In genomic region chr1:112881742-112882127, GRCh38 we compare ENCODE assay signal across 10 cellular contexts.
A peak's percentile ranks its signal among the peaks of the same experiment; 100 is the strongest.
DNase-seq lines count a peak whose midpoint lies in the region; ATAC-seq and TF ChIP-seq lines count a peak whose summit lies in the region.
"Had no signal": no experiment of that assay in that cellular context is flagged by ENCODE, and none has a peak within 500 bp of the region (broad histone marks: within the 10 kb centered on the region; RNA-seq: fewer than 3 reads in every experiment).

No MANE protein-coding gene starts in this region.

- no peak for TF ChIP-seq POLR2A in testis (IDR thresholded peaks at IDR 0.05)

- H4K5ac ChIP-seq in mesendoderm (ENCODE audit: low read length) = no peak overlapping the region

- H3K18ac ChIP-seq in mesendoderm (ENCODE audit: low read length) = peak overlapping the region; percentile 79

- H3K9me3 ChIP-seq in PC-3 (ENCODE audit: low read length) (no peaks in the 10 kb centered on the region), testis (no peaks in the 10 kb centered on the region)

- POLR2A ChIA-PET in PC-3 (lab: Charles Lee; ENCODE audit: unreplicated experiment) = interaction anchor here (1.0 kb wide), 1 partner anchor 74 kb away, joined by 3 read pairs; the partner anchor contains the start of gene SLC16A1

- no peak overlapping the region for H3K23ac ChIP-seq in mesendoderm (ENCODE audit: low read length)

- peak overlapping the region; percentile 82 for H2BK120ac ChIP-seq in mesendoderm (ENCODE audit: low read depth, low read length)

- H4K20me1 ChIP-seq in PC-3 (ENCODE audit: low read length) = no peaks in the 10 kb centered on the region

- no peaks in the 10 kb centered on the region for H3K79me1 ChIP-seq in mesendoderm (ENCODE audit: low read length)

- no CpG with 5 or more reads among the region's 8 CpGs for WGBS in mesendoderm (ENCODE audit: extremely low coverage, insufficient coverage, low lambda C conversion rate)
- WGBS in testis, 2 donors = 58 to 65% methylated on average over 7 to 8 of the region's 8 CpGs

- H3K27me3 ChIP-seq in PC-3 (ENCODE audit: low read length) = no peaks in the 10 kb centered on the region
- H3K27me3 ChIP-seq in mesendoderm (ENCODE audit: insufficient read depth, low read length, poor library complexity) = no peaks in the 10 kb centered on the region
- no peaks in the 10 kb centered on the region for H3K27me3 ChIP-seq in testis

- H3K27ac ChIP-seq in PC-3 (ENCODE audit: low read length) (no peak overlapping the region), mesendoderm (ENCODE audit: low read depth, low read length) (no peak overlapping the region), testis (peak overlapping the region; percentile 32 to 39)

- no peaks in the 10 kb centered on the region for H3K79me2 ChIP-seq in PC-3 (ENCODE audit: low read length)
- H3K79me2 ChIP-seq in mesendoderm (ENCODE audit: control insufficient read depth, insufficient read depth, low read length) = no peaks in the 10 kb centered on the region

- intact Hi-C loops in PC-3 (cut with micrococcal nuclease) (loop anchor here (1.0 to 10.0 kb wide), 4 partner anchors 73 to 193 kb away; partner anchors contain the start of gene LRIG2), testis (cut with DNase I; ENCODE audit: low total_unique reads) (loop anchor here (5.0 kb wide), 1 partner anchor 161 kb away; no protein-coding TSS in a partner anchor)

- no peak overlapping the region for H3K4me2 ChIP-seq in PC-3 (ENCODE audit: low read length)
- H3K4me2 ChIP-seq in mesendoderm (ENCODE audit: low read length) = no peak overlapping the region

- H3K4me3 ChIP-seq in PC-3 (ENCODE audit: low read length) (no peak overlapping the region), epithelial cell of esophagus (ENCODE audit: low read length) (no peak overlapping the region), mesendoderm (ENCODE audit: low read length) (no peak overlapping the region), testis (no peak overlapping the region)

- H3K36me3 ChIP-seq in PC-3 (ENCODE audit: low read depth, low read length) (no peaks in the 10 kb centered on the region), mesendoderm (ENCODE audit: control insufficient read depth, insufficient read depth, low read length) (no peaks in the 10 kb centered on the region), testis (ENCODE audit: low read depth, missing control alignments) (no peaks in the 10 kb centered on the region)

- H2AFZ ChIP-seq in PC-3 (ENCODE audit: low read length) = no peak overlapping the region

- no peaks in the 10 kb centered on the region for H3K9me2 ChIP-seq in PC-3 (replicated peaks; ENCODE audit: low read length)

- no peak overlapping the region for H4K8ac ChIP-seq in mesendoderm (ENCODE audit: low read depth, low read length)

- TF ChIP-seq CTCF in PC-3 (conservative IDR thresholded peaks at IDR 0.05; ENCODE audit: low read depth, low read length) (no peak), epithelial cell of esophagus (IDR thresholded peaks at IDR 0.05; ENCODE audit: insufficient read depth, low read depth, low read length, missing control alignments) (no peak), testis (IDR thresholded peaks at IDR 0.05) (no peak)

- peak overlapping the region; percentile 66 for H2AK5ac ChIP-seq in mesendoderm (ENCODE audit: low read length)

- peaks cover 12% of the 10 kb centered on the region for H3K4me1 ChIP-seq in PC-3 (ENCODE audit: insufficient read depth, low read length)
- peaks cover 11% of the 10 kb centered on the region for H3K4me1 ChIP-seq in mesendoderm (ENCODE audit: control insufficient read depth, low read depth, low read length)
- peaks cover 20% of the 10 kb centered on the region for H3K4me1 ChIP-seq in testis

- DNase-seq in PC-3 = no peak
- peak; percentile 74 for DNase-seq in epithelial cell of esophagus (ENCODE audit: low read depth)
- DNase-seq in mesendoderm = no peak
- DNase-seq in testis = no peak
- DNase-seq in NCI-H748 (lab: John Stamatoyannopoulos, UW; ENCODE audit: unreplicated experiment) = no peak
- DNase-seq in middle frontal gyrus (ENCODE audit: extremely low spot score, low spot score) = no peak
- DNase-seq: activated CD4-positive, alpha-beta memory T cell treated with anti-CD3 and anti-CD28 coated beads, Interleukin-2, amount 10 ng/mL, durations not matched to agents 7 days and 5 days; NCI-H1694; T-helper 17 cell had no signal

- H2BK15ac ChIP-seq in mesendoderm (replicated peaks; ENCODE audit: low read depth) = peak overlapping the region; percentile 4

- peak overlapping the region; percentile 82 for H3K56ac ChIP-seq in mesendoderm (ENCODE audit: low read length)

- H2BK5ac ChIP-seq in mesendoderm (ENCODE audit: low read length) = peak overlapping the region; percentile 16

- H3F3A ChIP-seq in PC-3 (ENCODE audit: low read length, unreplicated experiment) = no peaks in the 10 kb centered on the region

- no TSS peak for BruUV-seq in PC-3 (replicated peaks; lab: Mats Ljungman, UMichigan)

- peak; percentile 13; the same call in 1 of the 2 replicates for ATAC-seq in PC-3
- ATAC-seq in GM18517 (IDR thresholded peaks at IDR 0.05; ENCODE audit: unreplicated experiment) = no peak

- H3K9ac ChIP-seq in PC-3 (ENCODE audit: low read length) (no peak overlapping the region), mesendoderm (ENCODE audit: low read length) (no peak overlapping the region)

- H3K4ac ChIP-seq in mesendoderm (ENCODE audit: low read depth, low read length) = peak overlapping the region; percentile 83

- CTCF ChIA-PET in PC-3 (lab: Charles Lee) = interaction anchor here (0.7 to 1.2 kb wide), 2 partner anchors 161 to 191 kb away, joined by 3 to 9 read pairs; partner anchors contain the start of gene LRIG2

Comparison
In these comparisons a context has a peak if more than half of its experiments do, and no peak if none do; other contexts are left out.
1. H3K27ac ChIP-seq: peak in testis (2 of 2); none in PC-3 (single experiment) and mesendoderm (single experiment).